ENCODE assay signal across 29 cellular contexts in genomic region chr11:128901655-128902514, GRCh38. TPM values are rescaled to one million over a fixed set of nuclear protein-coding genes. Genes with fewer than 3 reads are reported as not detected.
DNase-seq lines count a peak whose midpoint lies in the region; ATAC-seq and TF ChIP-seq lines count a peak whose summit lies in the region.
"Had no signal": no experiment of that assay in that cellular context is flagged by ENCODE, and none has a peak within 500 bp of the region (broad histone marks: within the 10 kb centered on the region; RNA-seq: fewer than 3 reads in every experiment).

No MANE protein-coding gene starts in this region.

- no peaks in the 10 kb centered on the region for H3K36me3 ChIP-seq in GM23338 (ENCODE audit: insufficient read depth)
- no peaks in the 10 kb centered on the region for H3K36me3 ChIP-seq in SJCRH30
- no peaks in the 10 kb centered on the region for H3K36me3 ChIP-seq in iPS-18a (ENCODE audit: control insufficient read depth, low read depth, low read length)
- H3K36me3 ChIP-seq in tibial nerve: no peaks in the 10 kb centered on the region
- H3K36me3 ChIP-seq: right atrium auricular region, thoracic aorta had no signal

- no peak overlapping the region for H3K9ac ChIP-seq in iPS-18a (ENCODE audit: low read length)

- no peaks in the 10 kb centered on the region for H3K9me2 ChIP-seq in GM23338 (ENCODE audit: insufficient read depth)

- H3K4me3 ChIP-seq in GM23338 (peak overlapping the region; percentile 68), SJCRH30 (no peak overlapping the region), iPS-18a (ENCODE audit: low read length) (peak overlapping the region; percentile 45), tibial nerve (no peak overlapping the region)
- H3K4me3 ChIP-seq: right atrium auricular region, thoracic aorta had no signal

- H3K27me3 Mint-ChIP-seq in GM23338 (ENCODE audit: insufficient read depth, low read depth, poor library complexity) (peaks cover 76% of the 10 kb centered on the region), progenitor cell of endocrine pancreas (peaks cover 84% of the 10 kb centered on the region)

- H3K36me3 Mint-ChIP-seq in GM23338 (ENCODE audit: low read depth) (no peaks in the 10 kb centered on the region; the same call in 2 of the 3 replicates), progenitor cell of endocrine pancreas (ENCODE audit: insufficient read depth) (no peaks in the 10 kb centered on the region)

- DNase-seq in GM23338 (ENCODE audit: low spot score) (peak; percentile 65), SJCRH30 (no peak), progenitor cell of endocrine pancreas (ENCODE audit: low spot score, unreplicated experiment) (no peak), tibial nerve (ENCODE audit: low spot score in 2 of 2) (no peak), NCI-H2171 (lab: John Stamatoyannopoulos, UW) (no peak)
- no peak for DNase-seq in stimulated activated naive CD4-positive, alpha-beta T cell treated with Interleukin-2 at 50 U/mL for 16 hours (lab: John Stamatoyannopoulos, UW)
- DNase-seq: activated CD4-positive, CD25-positive, alpha-beta regulatory T cell; activated CD8-positive, alpha-beta T cell treated with anti-CD3 and anti-CD28 coated beads, Interleukin-2, amount 10 ng/mL, durations not matched to agents 7 days and 5 days; activated naive CD4-positive, alpha-beta T cell treated with Interleukin-2 at 50 U/mL for 16 hours; activated T-cell treated with anti-CD3 and anti-CD28 coated beads, Interleukin-2, amount 50 U/mL, for 24 hours; amygdala; DMS79 treated with DMSO at 0.1 percent for 48 hours; NCI-H1092; NCI-H2029; NCI-H510A; NK-92 treated with Interleukin-12 subunit alpha and Interleukin-12 subunit beta, amount 100 ng/mL, for 24 hours; occipital lobe; stimulated activated CD4-positive, alpha-beta T cell treated with anti-CD3 and anti-CD28 coated beads, Interleukin-15, amount 100 ng/mL, for 24 hours; T-helper 9 cell had no signal

- peaks cover 3% of the 10 kb centered on the region; the same call in 2 of the 3 replicates for H3K9me3 Mint-ChIP-seq in GM23338
- H3K9me3 Mint-ChIP-seq in progenitor cell of endocrine pancreas (ENCODE audit: low read depth): no peaks in the 10 kb centered on the region
- H3K9me3 Mint-ChIP-seq: activated T-cell treated with anti-CD3 and anti-CD28 coated beads, Interleukin-2, amount 50 U/mL, for 24 hours; central memory CD8-positive, alpha-beta T cell had no signal

- WGBS in tibial nerve, 2 donors: 48 to 50% methylated on average over 14 to 29 of the region's 29 CpGs

- H3K4me2 ChIP-seq in GM23338: peak overlapping the region; percentile 84

- peak overlapping the region; percentile 64 for H3K4me3 Mint-ChIP-seq in GM23338
- peak overlapping the region; percentile 20 for H3K4me3 Mint-ChIP-seq in progenitor cell of endocrine pancreas (ENCODE audit: low read depth)
- H3K4me3 Mint-ChIP-seq: activated CD8-positive, alpha-beta T cell treated with anti-CD3 and anti-CD28 coated beads, Interleukin-2, amount 10 ng/mL, durations not matched to agents 7 days and 5 days; activated T-cell treated with anti-CD3 and anti-CD28 coated beads, Interleukin-2, amount 50 U/mL, for 24 hours; central memory CD8-positive, alpha-beta T cell had no signal

- H3K4me1 Mint-ChIP-seq in GM23338 (peaks cover 34% of the 10 kb centered on the region), progenitor cell of endocrine pancreas (ENCODE audit: low read depth) (peaks cover 11% of the 10 kb centered on the region)

- TF ChIP-seq EP300 in tibial nerve (IDR thresholded peaks at IDR 0.05): no peak

- no peaks in the 10 kb centered on the region for H3K9me3 ChIP-seq in SJCRH30 (replicated peaks)
- no peaks in the 10 kb centered on the region for H3K9me3 ChIP-seq in iPS-18a (ENCODE audit: control insufficient read depth, low read depth, low read length)
- H3K9me3 ChIP-seq in tibial nerve: no peaks in the 10 kb centered on the region
- H3K9me3 ChIP-seq: right atrium auricular region, thoracic aorta had no signal

- H3K27me3 ChIP-seq in GM23338 (ENCODE audit: insufficient read depth): peaks cover 94% of the 10 kb centered on the region
- H3K27me3 ChIP-seq in SJCRH30: no peaks in the 10 kb centered on the region
- H3K27me3 ChIP-seq in iPS-18a (ENCODE audit: control insufficient read depth, insufficient read depth, low read length): peaks cover 94% of the 10 kb centered on the region
- peaks cover 0 to 33% of the 10 kb centered on the region in 2 donors for H3K27me3 ChIP-seq in tibial nerve
- H3K27me3 ChIP-seq: right atrium auricular region had no signal

- H3K27ac Mint-ChIP-seq in GM23338 (no peak overlapping the region), progenitor cell of endocrine pancreas (no peak overlapping the region)
- H3K27ac Mint-ChIP-seq: activated CD8-positive, alpha-beta T cell treated with anti-CD3 and anti-CD28 coated beads, Interleukin-2, amount 10 ng/mL, durations not matched to agents 7 days and 5 days; activated T-cell treated with anti-CD3 and anti-CD28 coated beads, Interleukin-2, amount 50 U/mL, for 24 hours had no signal

- H4K20me1 ChIP-seq in GM23338 (replicated peaks; ENCODE audit: insufficient read depth): peaks cover 9% of the 10 kb centered on the region

- no peak for TF ChIP-seq CTCF in GM23338 (conservative IDR thresholded peaks at IDR 0.05; ENCODE audit: low read depth in 2 of 2)
- no peak for TF ChIP-seq CTCF in progenitor cell of endocrine pancreas (IDR thresholded peaks at IDR 0.05; ENCODE audit: unreplicated experiment)
- TF ChIP-seq CTCF in tibial nerve (IDR thresholded peaks at IDR 0.05): no peak

- H3K27ac ChIP-seq in GM23338 (ENCODE audit: low read depth) (no peak overlapping the region), SJCRH30 (peak overlapping the region; percentile 97), iPS-18a (ENCODE audit: low read length) (no peak overlapping the region), tibial nerve (no peak overlapping the region)
- H3K27ac ChIP-seq: thoracic aorta had no signal

- H3K79me2 ChIP-seq in GM23338 (replicated peaks; ENCODE audit: insufficient read depth): no peaks in the 10 kb centered on the region

- H3F3A ChIP-seq in GM23338 (replicated peaks; ENCODE audit: low read depth): peaks cover 24% of the 10 kb centered on the region; the same call in 1 of the 2 replicates

- ATAC-seq in GM23338: peak; percentile 13
- ATAC-seq: activated CD8-positive, alpha-beta T cell treated with anti-CD3 and anti-CD28 coated beads, Interleukin-2, amount 10 ng/mL, durations not matched to agents 7 days and 5 days; esophagus mucosa; HCT116; left lobe of liver had no signal

- TF ChIP-seq POLR2A in tibial nerve (IDR thresholded peaks at IDR 0.05): no peak

- peaks cover 37% of the 10 kb centered on the region for H3K4me1 ChIP-seq in GM23338 (ENCODE audit: insufficient read depth)
- peaks cover 31% of the 10 kb centered on the region for H3K4me1 ChIP-seq in SJCRH30
- H3K4me1 ChIP-seq in iPS-18a (ENCODE audit: control insufficient read depth, low read depth, low read length): peaks cover 32% of the 10 kb centered on the region
- H3K4me1 ChIP-seq in tibial nerve: peaks cover 0 to 32% (median 13%) of the 10 kb centered on the region in 4 donors

- peak overlapping the region; percentile 81 for H2AFZ ChIP-seq in GM23338

TF ChIP-seq in GM23338, 12 proteins besides CTCF, POLR2A, EP300 and RAD21:
- TF ChIP-seq ZNF114 (CRISPR knock-in tag; IDR thresholded peaks at IDR 0.05) (no peak), EZH2 (IDR thresholded peaks at IDR 0.05; ENCODE audit: low read depth, unreplicated experiment) (peak; percentile 24), CREB1 (CRISPR knock-in tag; IDR thresholded peaks at IDR 0.05; ENCODE audit: low read depth) (no peak), JUNB (IDR thresholded peaks at IDR 0.05; ENCODE audit: unreplicated experiment) (no peak), ETS1 (IDR thresholded peaks at IDR 0.05) (no peak)
TF ChIP-seq in GM23338: peak in this region for 1.

RNA-seq across cellular contexts. Expression of gene KCNJ5, which starts 10.7 kb away (rescaled TPM):
- not detected in 2 replicates for total RNA-seq in GM23338 (2014; rRNA removed; shearing (Covaris generic))
- polyA plus RNA-seq in GM23338 (2016; fragmentation: Nextera tagmentation; extraction: Ambion mirVana): not detected in 2 replicates
- 3.1 and 3.2 TPM in 2 replicates for total RNA-seq in SJCRH30 (2014; rRNA removed; shearing (Covaris generic))
- total RNA-seq in progenitor cell of endocrine pancreas (0.78 and 1.1 TPM in 2 replicates), tibial nerve (1 to 10 TPM in 2 of 4 donors, under 1 TPM in 2; 0.30 to 1.2 (median 0.76) TPM)
- total RNA-seq: activated CD8-positive, alpha-beta T cell treated with anti-CD3 and anti-CD28 coated beads, Interleukin-2, amount 10 ng/mL, durations not matched to agents 7 days and 5 days had no signal

RNA-seq across cellular contexts. Expression of gene KCNJ1, which starts 34.8 kb away (rescaled TPM):
- not detected in 2 replicates for total RNA-seq in GM23338 (2014; rRNA removed; shearing (Covaris generic))
- 0.16 and 0.42 TPM in 2 replicates for polyA plus RNA-seq in GM23338 (2016; fragmentation: Nextera tagmentation; extraction: Ambion mirVana)
- not detected in 2 replicates for total RNA-seq in SJCRH30 (2014; rRNA removed; shearing (Covaris generic))
- total RNA-seq in progenitor cell of endocrine pancreas (not detected in 2 replicates), tibial nerve (not detected)
- total RNA-seq: activated CD8-positive, alpha-beta T cell treated with anti-CD3 and anti-CD28 coated beads, Interleukin-2, amount 10 ng/mL, durations not matched to agents 7 days and 5 days; esophagus mucosa; frontal cortex; left lobe of liver; LHCN-M2; occipital lobe; right atrium auricular region had no signal

RNA-seq across cellular contexts. Expression of gene TP53AIP1, which starts 40.8 kb away (rescaled TPM):
- total RNA-seq in GM23338 (2014; rRNA removed; shearing (Covaris generic)): 0.07 TPM in 1 of 2 replicates, not detected in the other
- not detected in 2 replicates for polyA plus RNA-seq in GM23338 (2016; fragmentation: Nextera tagmentation; extraction: Ambion mirVana)
- 0.03 TPM in 1 of 2 replicates, not detected in the other for total RNA-seq in SJCRH30 (2014; rRNA removed; shearing (Covaris generic))
- total RNA-seq in progenitor cell of endocrine pancreas (0.12 and 0.31 TPM in 2 replicates), tibial nerve (not detected)
- total RNA-seq: activated CD8-positive, alpha-beta T cell treated with anti-CD3 and anti-CD28 coated beads, Interleukin-2, amount 10 ng/mL, durations not matched to agents 7 days and 5 days; left lobe of liver; LHCN-M2; mononuclear cell; right atrium auricular region; thoracic aorta had no signal

Comparison
In these comparisons a context has a peak if more than half of its experiments do, and no peak if none do; other contexts are left out.
1. H3K4me3 ChIP-seq: peak in GM23338 (single experiment) and iPS-18a (single experiment); none in SJCRH30 (single experiment) and tibial nerve (0 of 4).